Comparison of ENCODE assay signal across 3 cellular contexts in the genomic region with DNA sequence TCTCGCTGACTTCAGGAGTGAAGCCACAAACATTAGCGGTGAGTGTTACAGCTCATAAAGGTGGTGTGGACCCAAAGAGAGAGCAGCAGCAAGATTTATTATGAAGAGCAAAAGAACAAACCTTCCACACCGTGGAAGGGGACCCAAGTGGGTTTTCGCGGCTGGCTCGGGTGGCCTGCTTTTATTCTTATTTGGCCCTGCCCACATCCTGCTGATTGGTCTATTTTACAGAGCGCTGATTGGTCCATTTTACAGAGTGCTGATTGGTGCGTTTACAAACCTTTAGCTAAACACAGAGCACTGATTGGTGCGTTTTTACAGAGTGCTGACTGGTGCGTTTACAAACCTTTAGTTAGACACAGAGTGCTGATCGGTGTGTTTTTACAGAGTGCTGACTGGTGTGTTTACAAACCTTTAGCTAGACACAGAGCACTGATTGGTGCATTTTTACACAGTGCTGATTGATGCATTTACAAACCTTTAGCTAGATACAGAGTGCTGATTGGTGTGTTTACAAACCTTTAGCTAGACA. TPM values are rescaled to one million over a fixed set of nuclear protein-coding genes. Genes with fewer than 3 reads are reported as not detected.
"Had no signal": no experiment of that assay in that cellular context is flagged by ENCODE, and none has a peak within 500 bp of the region (broad histone marks: within the 10 kb centered on the region; RNA-seq: fewer than 3 reads in every experiment).

No MANE protein-coding gene starts in this region.

RNA-seq across cellular contexts. Expression of gene KIF4B, which starts 37.5 kb away (rescaled TPM):
- total RNA-seq: GM23248, HT1080 had no signal
- polyA plus RNA-seq: GM23248, IgD-negative memory B cell had no signal
